In genomic region chr21:20649231-20649630, GRCh38 we compare ENCODE assay signal across 37 cellular contexts.
"Had no signal": no experiment of that assay in that cellular context is flagged by ENCODE, and none has a peak within 500 bp of the region (broad histone marks: within the 10 kb centered on the region; RNA-seq: fewer than 3 reads in every experiment).

No MANE protein-coding gene starts in this region.

- H3K27ac Mint-ChIP-seq: activated naive CD4-positive, alpha-beta T cell treated with anti-CD3 and anti-CD28 coated beads for 36 hours; activated naive CD4-positive, alpha-beta T cell treated with anti-CD3 and anti-CD28 coated beads, Interleukin-2, amount 10 ng/mL, durations not matched to agents 7 days and 5 days; activated naive CD4-positive, alpha-beta T cell treated with anti-CD3 and anti-CD28 coated beads, Interleukin-2, amount 50 U/mL, for 24 hours; activated naive CD4-positive, alpha-beta T cell treated with anti-CD3 and anti-CD28 coated beads, Interleukin-2, amount 50 U/mL, for 72 hours; activated naive CD8-positive, alpha-beta T cell; activated naive CD8-positive, alpha-beta T cell treated with anti-CD3 and anti-CD28 coated beads for 36 hours; activated naive CD8-positive, alpha-beta T cell treated with anti-CD3 and anti-CD28 coated beads, Interleukin-2, amount 10 ng/mL, durations not matched to agents 7 days and 5 days; activated naive CD8-positive, alpha-beta T cell treated with anti-CD3 and anti-CD28 coated beads, Interleukin-2, amount 50 U/mL, for 24 hours; activated T-cell treated with anti-CD3 and anti-CD28 coated beads, Interleukin-2, amount 50 U/mL, for 24 hours; activated T-cell treated with anti-CD3 and anti-CD28 coated beads, Interleukin-2, amount 50 U/mL, for 72 hours; activated T-helper 1 cell treated with anti-CD3 and anti-CD28 coated beads, Interleukin-12 subunit alpha, Interleukin-12 subunit beta, Interleukin-2, Interleukin-4 antibody, amounts not matched to agents 30 ng/mL and 10 ng/mL and 1 ng/mL, durations not matched to agents 14 hours and 24 hours and 36 hours; activated T-helper 17 cell treated with anti-CD3 and anti-CD28 coated beads, Interleukin-2, amount 50 U/mL, for 72 hours; activated T-helper 2 cell treated with anti-CD3 and anti-CD28 coated beads, Interferon-gamma antibody, Interleukin-2, Interleukin-4, amounts not matched to agents 10 μg/mL and 5 μg/mL and 100 μg/mL, durations not matched to agents 14 hours and 24 hours and 36 hours; brain had no signal

- H3K9me3 ChIP-seq: adrenal gland, ascending aorta, body of pancreas had no signal

- ATAC-seq: activated naive CD4-positive, alpha-beta T cell treated with anti-CD3 and anti-CD28 coated beads, Interleukin-2, amount 50 U/mL, for 72 hours; activated naive CD8-positive, alpha-beta T cell treated with anti-CD3 and anti-CD28 coated beads, Interleukin-2, amount 50 U/mL, for 24 hours; activated T-cell treated with anti-CD3 and anti-CD28 coated beads, Interleukin-2, amount 50 U/mL, for 4 hours; activated T-cell treated with anti-CD3 and anti-CD28 coated beads, Interleukin-2, amount 50 U/mL, for 72 hours; activated T-helper 17 cell treated with anti-CD3 and anti-CD28 coated beads, Interleukin-2, amount 50 U/mL, for 72 hours; body of pancreas had no signal

- H3K27ac ChIP-seq: adrenal gland, ascending aorta, body of pancreas, brain microvascular endothelial cell, breast epithelium, cardiac muscle cell had no signal

- H3K4me1 ChIP-seq: adrenal gland, ascending aorta, body of pancreas, breast epithelium had no signal

- H3K4me3 ChIP-seq: adrenal gland, ascending aorta, body of pancreas, breast epithelium, cardiac muscle cell had no signal

- H3K27me3 ChIP-seq: adrenal gland, ascending aorta, body of pancreas, brain microvascular endothelial cell, breast epithelium, cardiac muscle cell had no signal

- H3K27me3 Mint-ChIP-seq: activated naive CD4-positive, alpha-beta T cell treated with anti-CD3 and anti-CD28 coated beads, Interleukin-2, amount 10 ng/mL, durations not matched to agents 7 days and 5 days; activated naive CD4-positive, alpha-beta T cell treated with anti-CD3 and anti-CD28 coated beads, Interleukin-2, amount 50 U/mL, for 24 hours; activated naive CD8-positive, alpha-beta T cell; activated naive CD8-positive, alpha-beta T cell treated with anti-CD3 and anti-CD28 coated beads for 36 hours; activated naive CD8-positive, alpha-beta T cell treated with anti-CD3 and anti-CD28 coated beads, Interleukin-2, amount 10 ng/mL, durations not matched to agents 7 days and 5 days; activated naive CD8-positive, alpha-beta T cell treated with anti-CD3 and anti-CD28 coated beads, Interleukin-2, amount 50 U/mL, for 24 hours; activated T-cell treated with anti-CD3 and anti-CD28 coated beads, Interleukin-2, amount 50 U/mL, for 24 hours; activated T-helper 17 cell treated with anti-CD3 and anti-CD28 coated beads, Interleukin-2, amount 50 U/mL, for 72 hours; brain; central memory CD8-positive, alpha-beta T cell had no signal

- H3K4me1 Mint-ChIP-seq: activated naive CD4-positive, alpha-beta T cell treated with anti-CD3 and anti-CD28 coated beads, Interleukin-2, amount 10 ng/mL, durations not matched to agents 7 days and 5 days; activated naive CD4-positive, alpha-beta T cell treated with anti-CD3 and anti-CD28 coated beads, Interleukin-2, amount 50 U/mL, for 24 hours; activated naive CD8-positive, alpha-beta T cell treated with anti-CD3 and anti-CD28 coated beads for 36 hours; activated naive CD8-positive, alpha-beta T cell treated with anti-CD3 and anti-CD28 coated beads, Interleukin-2, amount 10 ng/mL, durations not matched to agents 7 days and 5 days; activated naive CD8-positive, alpha-beta T cell treated with anti-CD3 and anti-CD28 coated beads, Interleukin-2, amount 50 U/mL, for 24 hours; activated T-helper 17 cell treated with anti-CD3 and anti-CD28 coated beads, Interleukin-2, amount 50 U/mL, for 72 hours; brain; central memory CD8-positive, alpha-beta T cell had no signal

- DNase-seq: activated effector memory CD4-positive, alpha-beta T cell treated with anti-CD3 and anti-CD28 coated beads, Interleukin-2, amount 50 U/mL, for 16 hours; activated effector memory CD4-positive, alpha-beta T cell treated with Interleukin-2 at 50 U/mL for 16 hours; activated gamma-delta T cell; activated gamma-delta T cell treated with Interleukin-2 at 50 U/mL for 16 hours; activated naive CD4-positive, alpha-beta T cell; activated naive CD4-positive, alpha-beta T cell treated with anti-CD3 and anti-CD28 coated beads for 36 hours; activated naive CD4-positive, alpha-beta T cell treated with anti-CD3 and anti-CD28 coated beads, Interleukin-2, amount 10 ng/mL, durations not matched to agents 7 days and 5 days; activated naive CD4-positive, alpha-beta T cell treated with anti-CD3 and anti-CD28 coated beads, Interleukin-2, amount 50 U/mL, for 16 hours; activated naive CD4-positive, alpha-beta T cell treated with Interleukin-2 at 50 U/mL for 16 hours; activated naive CD8-positive, alpha-beta T cell treated with anti-CD3 and anti-CD28 coated beads for 36 hours; activated naive CD8-positive, alpha-beta T cell treated with anti-CD3 and anti-CD28 coated beads, Interleukin-2, amount 10 ng/mL, durations not matched to agents 7 days and 5 days; activated naive CD8-positive, alpha-beta T cell treated with anti-CD3 and anti-CD28 coated beads, Interleukin-2, amount 50 U/mL, for 24 hours; activated T-cell treated with anti-CD3 and anti-CD28 coated beads, Interleukin-2, amount 50 U/mL, for 24 hours; activated T-cell treated with anti-CD3 and anti-CD28 coated beads, Interleukin-2, amount 50 U/mL, for 4 hours; activated T-cell treated with anti-CD3 and anti-CD28 coated beads, Interleukin-2, amount 50 U/mL, for 48 hours; activated T-cell treated with anti-CD3 and anti-CD28 coated beads, Interleukin-2, amount 50 U/mL, for 72 hours; adrenal gland; amniotic stem cell; amygdala; anterior cingulate cortex; aorta; body of pancreas; brain microvascular endothelial cell; caudate nucleus; central memory CD4-positive, alpha-beta T cell; cerebellar nuclear complex had no signal

- H3K4me3 Mint-ChIP-seq: activated naive CD4-positive, alpha-beta T cell treated with anti-CD3 and anti-CD28 coated beads for 36 hours; activated naive CD4-positive, alpha-beta T cell treated with anti-CD3 and anti-CD28 coated beads, Interleukin-2, amount 10 ng/mL, durations not matched to agents 7 days and 5 days; activated naive CD4-positive, alpha-beta T cell treated with anti-CD3 and anti-CD28 coated beads, Interleukin-2, amount 50 U/mL, for 24 hours; activated naive CD8-positive, alpha-beta T cell; activated naive CD8-positive, alpha-beta T cell treated with anti-CD3 and anti-CD28 coated beads for 36 hours; activated naive CD8-positive, alpha-beta T cell treated with anti-CD3 and anti-CD28 coated beads, Interleukin-2, amount 10 ng/mL, durations not matched to agents 7 days and 5 days; activated naive CD8-positive, alpha-beta T cell treated with anti-CD3 and anti-CD28 coated beads, Interleukin-2, amount 50 U/mL, for 24 hours; activated T-cell treated with anti-CD3 and anti-CD28 coated beads, Interleukin-2, amount 50 U/mL, for 24 hours; activated T-cell treated with anti-CD3 and anti-CD28 coated beads, Interleukin-2, amount 50 U/mL, for 4 hours; activated T-cell treated with anti-CD3 and anti-CD28 coated beads, Interleukin-2, amount 50 U/mL, for 72 hours; activated T-helper 1 cell treated with anti-CD3 and anti-CD28 coated beads, Interleukin-12 subunit alpha, Interleukin-12 subunit beta, Interleukin-2, Interleukin-4 antibody, amounts not matched to agents 30 ng/mL and 10 ng/mL and 1 ng/mL, durations not matched to agents 14 hours and 24 hours and 36 hours; activated T-helper 17 cell treated with anti-CD3 and anti-CD28 coated beads, Interleukin-2, amount 50 U/mL, for 72 hours; brain; central memory CD8-positive, alpha-beta T cell had no signal

- H3K36me3 Mint-ChIP-seq: activated naive CD4-positive, alpha-beta T cell treated with anti-CD3 and anti-CD28 coated beads, Interleukin-2, amount 10 ng/mL, durations not matched to agents 7 days and 5 days; activated naive CD4-positive, alpha-beta T cell treated with anti-CD3 and anti-CD28 coated beads, Interleukin-2, amount 50 U/mL, for 24 hours; activated naive CD4-positive, alpha-beta T cell treated with anti-CD3 and anti-CD28 coated beads, Interleukin-2, amount 50 U/mL, for 72 hours; activated naive CD8-positive, alpha-beta T cell; activated naive CD8-positive, alpha-beta T cell treated with anti-CD3 and anti-CD28 coated beads for 36 hours; activated naive CD8-positive, alpha-beta T cell treated with anti-CD3 and anti-CD28 coated beads, Interleukin-2, amount 10 ng/mL, durations not matched to agents 7 days and 5 days; brain had no signal

- H3K36me3 ChIP-seq: adrenal gland, ascending aorta, brain microvascular endothelial cell, breast epithelium, cardiac muscle cell had no signal
